ENCODE assay signal across 10 cellular contexts in genomic region chr5:88142801-88143692, GRCh38.
DNase-seq lines count a peak whose midpoint lies in the region; ATAC-seq and TF ChIP-seq lines count a peak whose summit lies in the region.
"Had no signal": no experiment of that assay in that cellular context is flagged by ENCODE, and none has a peak within 500 bp of the region (broad histone marks: within the 10 kb centered on the region; RNA-seq: fewer than 3 reads in every experiment).

No MANE protein-coding gene starts in this region.

- DNase-seq in HCT116 (ENCODE audit: low read depth, low spot score) (no peak), brain microvascular endothelial cell (no peak), left kidney (ENCODE audit: low read depth, low spot score) (peak; percentile 33), substantia nigra (lab: John Stamatoyannopoulos, UW) (peak in 36 of 49 donors; percentile 8 to 66 (median 25)), D341Med (ENCODE audit: low spot score) (no peak), kidney tubule cell (ENCODE audit: low spot score) (no peak)

- H3K27me3 ChIP-seq in HCT116 (ENCODE audit: insufficient read depth, low read length) (no peaks in the 10 kb centered on the region), brain microvascular endothelial cell (replicated peaks) (peaks cover 50% of the 10 kb centered on the region)

- no peak for TF ChIP-seq POLR2A in HCT116 (IDR thresholded peaks at IDR 0.05; ENCODE audit: borderline replicate concordance, extremely low read depth, insufficient read depth, insufficient read length)

- H3K4me3 ChIP-seq in HCT116 (replicated peaks in 1 of 2; ENCODE audit: low read depth in 1 of 2, low read length in 2 of 2): peak overlapping the region in 1 of 2 experiments; percentile 54; a peak in 2 of 4 replicates
- peak overlapping the region; percentile 58 for H3K4me3 ChIP-seq in brain microvascular endothelial cell (ENCODE audit: low read depth, low read length)
- H3K4me3 ChIP-seq: lung had no signal

- no peak for TF ChIP-seq RAD21 in HCT116 (IDR thresholded peaks at IDR 0.05; ENCODE audit: low read depth)

- CTCF ChIA-PET in HCT116 (lab: Charles Lee): no interaction called here

- no TSS peak for BruUV-seq in HCT116 (replicated peaks; lab: Mats Ljungman, UMichigan)

- ATAC-seq in HCT116 (no peak), esophagus mucosa (no peak), HG02852 (IDR thresholded peaks at IDR 0.05; ENCODE audit: unreplicated experiment) (no peak)
- ATAC-seq: activated naive CD4-positive, alpha-beta T cell treated with anti-CD3 and anti-CD28 coated beads, Interleukin-2, amount 50 U/mL, for 72 hours had no signal

- POLR2A ChIA-PET in HCT116 (lab: Charles Lee): no interaction called here

- H3K4me2 ChIP-seq in HCT116 (ENCODE audit: low read length): peak overlapping the region; percentile 97

- H3K27ac ChIP-seq in HCT116 (ENCODE audit: low read depth, low read length): no peak overlapping the region
- H3K27ac ChIP-seq in brain microvascular endothelial cell: no peak overlapping the region
- peak overlapping the region; percentile 84 for H3K27ac ChIP-seq in substantia nigra (ENCODE audit: low read depth, low read length, poor library complexity, severe bottlenecking)

- peaks cover 5 to 19% of the 10 kb centered on the region in 2 experiments; a peak in 3 of 4 replicates for H3K4me1 ChIP-seq in HCT116 (ENCODE audit: control insufficient read depth in 1 of 2, insufficient read depth in 2 of 2, low read length in 2 of 2)

- intact Hi-C loops in HCT116 (cut with micrococcal nuclease): loop anchor here (5.0 kb wide), 1 partner anchor 124 kb away; the partner anchor contains the start of gene TMEM161B

- no peak for TF ChIP-seq CTCF in HCT116 (IDR thresholded peaks at IDR 0.05 in 2 of 3, conservative IDR thresholded peaks at IDR 0.05 in 1 of 3; ENCODE audit: borderline replicate concordance in 1 of 3, insufficient read depth in 1 of 3, low read depth in 2 of 3, low read length in 2 of 3)
- no peak for TF ChIP-seq CTCF in brain microvascular endothelial cell (IDR thresholded peaks at IDR 0.05; ENCODE audit: low read depth, low read length, missing control alignments)

- H3K36me3 ChIP-seq in HCT116 (ENCODE audit: control insufficient read depth in 1 of 2, insufficient read depth in 2 of 2, low read length in 2 of 2) (no peaks in the 10 kb centered on the region), brain microvascular endothelial cell (replicated peaks) (no peaks in the 10 kb centered on the region)

- in situ Hi-C loops in brain microvascular endothelial cell (cut with HindIII; ENCODE audit: low pct_ligation_motif_present, low sequenced_read_pairs): loop anchor here (10.0 kb wide), 1 partner anchor 542 kb away; no protein-coding TSS in a partner anchor

- H3K9me3 ChIP-seq in HCT116 (ENCODE audit: control insufficient read depth in 1 of 2, insufficient read depth in 1 of 2, low read depth in 1 of 2, low read length in 2 of 2): no peaks in the 10 kb centered on the region

- H3K9ac ChIP-seq in HCT116 (ENCODE audit: low read length): no peak overlapping the region

- RAD21 ChIA-PET in HCT116 (lab: Charles Lee; ENCODE audit: low non-redundant PET in 1 of 2, low total read pairs in 2 of 2, uncharacterized antibody in 2 of 2, unreplicated experiment in 2 of 2): no interaction called here

- H3K79me2 ChIP-seq in HCT116 (ENCODE audit: insufficient read depth, low read length): no peaks in the 10 kb centered on the region

- H3K9me2 ChIP-seq in HCT116 (ENCODE audit: insufficient read depth): no peaks in the 10 kb centered on the region

- no peaks in the 10 kb centered on the region for H4K20me1 ChIP-seq in HCT116 (ENCODE audit: insufficient read depth)

- H2AFZ ChIP-seq in HCT116 (ENCODE audit: low read depth, low read length, poor library complexity, severe bottlenecking): peak overlapping the region; percentile 100

TF ChIP-seq in HCT116, 20 proteins besides CTCF, POLR2A, EP300 and RAD21:
- TF ChIP-seq SRF (IDR thresholded peaks at IDR 0.05; ENCODE audit: low read depth): no peak
- TF ChIP-seq EZH2 (IDR thresholded peaks at IDR 0.05): no peak
- TF ChIP-seq CBX3 (IDR thresholded peaks at IDR 0.05; ENCODE audit: low read depth): no peak
- no peak for TF ChIP-seq CEBPB (IDR thresholded peaks at IDR 0.05; ENCODE audit: low read depth)
- no peak for TF ChIP-seq SP1 (IDR thresholded peaks at IDR 0.05; ENCODE audit: low read depth)
- TF ChIP-seq YY1 (IDR thresholded peaks at IDR 0.05; ENCODE audit: extremely low read depth, insufficient replicate concordance, low read depth, low read length): no peak
- TF ChIP-seq ZFX (IDR thresholded peaks at IDR 0.05): no peak

Comparison
In these comparisons a context has a peak if more than half of its experiments do, and no peak if none do; other contexts are left out.
1. DNase-seq: peak in left kidney (single experiment) and substantia nigra (36 of 49); none in HCT116 (single experiment), brain microvascular endothelial cell (single experiment), D341Med (single experiment) and kidney tubule cell (single experiment).